Comparison of ENCODE assay signal across 14 cellular contexts in the genomic region with DNA sequence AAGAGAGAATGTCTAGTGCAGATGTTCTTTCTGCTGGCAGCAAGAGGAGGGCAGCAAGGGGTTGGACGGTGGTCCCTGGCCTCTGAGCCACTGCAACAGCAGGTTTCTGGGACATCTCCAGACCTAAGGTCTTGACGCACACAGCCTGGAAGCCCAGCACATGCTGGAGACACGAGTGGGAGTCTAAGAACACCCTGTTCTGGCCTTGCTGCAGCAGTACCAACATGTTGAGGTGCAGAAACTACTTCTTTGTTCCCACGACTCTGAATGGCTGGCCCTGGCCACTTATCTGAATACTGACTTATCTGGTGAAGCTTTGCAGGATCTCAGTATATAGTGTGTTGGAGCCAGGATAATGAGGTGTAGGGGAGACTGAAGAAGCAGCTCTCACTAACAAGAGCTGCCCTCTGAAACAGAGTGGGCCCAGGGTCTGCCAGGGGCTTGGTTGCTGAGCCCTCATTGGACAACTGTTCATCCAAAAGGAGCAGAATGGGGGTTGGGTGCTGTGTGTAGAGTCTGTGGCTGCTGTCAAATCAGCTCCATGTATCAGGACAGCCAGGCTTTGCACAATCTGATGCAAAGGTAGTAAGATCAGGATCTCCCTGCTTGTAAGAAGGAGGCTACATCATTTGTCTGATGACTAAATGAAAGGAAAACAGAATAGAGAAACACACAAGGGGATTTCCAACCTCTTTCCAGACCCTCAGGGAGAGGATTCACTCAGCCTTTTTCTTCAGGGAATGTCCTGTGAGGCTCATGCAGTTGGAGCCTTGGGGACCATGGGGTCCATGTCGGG. TPM values are rescaled to one million over a fixed set of nuclear protein-coding genes. Genes with fewer than 3 reads are reported as not detected.
DNase-seq lines count a peak whose midpoint lies in the region; ATAC-seq and TF ChIP-seq lines count a peak whose summit lies in the region.
"Had no signal": no experiment of that assay in that cellular context is flagged by ENCODE, and none has a peak within 500 bp of the region (broad histone marks: within the 10 kb centered on the region; RNA-seq: fewer than 3 reads in every experiment).

No MANE protein-coding gene starts in this region.

- intact Hi-C loops in Right ventricle myocardium inferior (cut with DNase I) (no loop called here), cardiac septum (cut with DNase I) (no loop called here)

- H3K79me2 ChIP-seq in MM.1S (ENCODE audit: low read length) = no peaks in the 10 kb centered on the region

- H3K9me3 ChIP-seq in MM.1S (replicated peaks; ENCODE audit: insufficient read depth, low read length) (no peaks in the 10 kb centered on the region), WERI-Rb-1 (ENCODE audit: severe bottlenecking) (no peaks in the 10 kb centered on the region)

- H3K27me3 Mint-ChIP-seq in mesothelial cell of epicardium (ENCODE audit: low read depth) = peaks cover 31% of the 10 kb centered on the region
- H3K27me3 Mint-ChIP-seq: activated CD4-positive, alpha-beta T cell treated with anti-CD3 and anti-CD28 coated beads, Interleukin-2, amount 10 ng/mL, durations not matched to agents 7 days and 5 days; activated naive CD8-positive, alpha-beta T cell had no signal

- H3K9ac ChIP-seq in MM.1S (ENCODE audit: low read length) = no peak overlapping the region

- no peaks in the 10 kb centered on the region for H3F3A ChIP-seq in MM.1S (ENCODE audit: insufficient read depth, low read length)

- H3K9me3 Mint-ChIP-seq in mesothelial cell of epicardium = no peaks in the 10 kb centered on the region
- H3K9me3 Mint-ChIP-seq: activated CD4-positive, alpha-beta T cell treated with anti-CD3 and anti-CD28 coated beads, Interleukin-2, amount 10 ng/mL, durations not matched to agents 7 days and 5 days; neural crest cell had no signal

- H3K4me3 Mint-ChIP-seq in mesothelial cell of epicardium = no peak overlapping the region
- H3K4me3 Mint-ChIP-seq: activated CD4-positive, alpha-beta T cell treated with anti-CD3 and anti-CD28 coated beads, Interleukin-2, amount 10 ng/mL, durations not matched to agents 7 days and 5 days; activated naive CD8-positive, alpha-beta T cell; neural crest cell had no signal

- DNase-seq in Right ventricle myocardium inferior (ENCODE audit: missing footprints) (no peak), cardiac septum (ENCODE audit: low spot score) (no peak), epithelial cell of esophagus (ENCODE audit: low read depth) (peak; percentile 61), omental fat pad (ENCODE audit: low spot score) (no peak), MM.1S (no peak), WERI-Rb-1 (no peak), mesothelial cell of epicardium (ENCODE audit: low spot score in 2 of 2, unreplicated experiment in 2 of 2) (no peak), SW 1271 (lab: John Stamatoyannopoulos, UW) (no peak)
- DNase-seq: activated CD4-positive, alpha-beta T cell treated with anti-CD3 and anti-CD28 coated beads, Interleukin-2, amount 10 ng/mL, durations not matched to agents 7 days and 5 days; DMS79; GOT3 had no signal

- no peaks in the 10 kb centered on the region for H4K20me1 ChIP-seq in MM.1S (ENCODE audit: insufficient read depth, low read length)

- H3K36me3 ChIP-seq in MM.1S (replicated peaks; ENCODE audit: insufficient read depth, low read length) = no peaks in the 10 kb centered on the region
- no peaks in the 10 kb centered on the region for H3K36me3 ChIP-seq in WERI-Rb-1

- no peak overlapping the region for H3K4me2 ChIP-seq in MM.1S (ENCODE audit: low read depth, low read length)

- H3K4me3 ChIP-seq in epithelial cell of esophagus (ENCODE audit: low read length) (no peak overlapping the region), MM.1S (ENCODE audit: low read length) (no peak overlapping the region), WERI-Rb-1 (ENCODE audit: low read depth, low read length) (no peak overlapping the region)
- H3K4me3 ChIP-seq: GM12878 had no signal

- H3K4me1 Mint-ChIP-seq in mesothelial cell of epicardium = peaks cover 25% of the 10 kb centered on the region

- H3K27ac ChIP-seq in MM.1S (ENCODE audit: low read length) (no peak overlapping the region), WERI-Rb-1 (no peak overlapping the region)

- TF ChIP-seq CTCF in epithelial cell of esophagus (IDR thresholded peaks at IDR 0.05; ENCODE audit: insufficient read depth, low read depth, low read length, missing control alignments) = no peak
- TF ChIP-seq CTCF in omental fat pad (IDR thresholded peaks at IDR 0.05) = no peak
- TF ChIP-seq CTCF in MM.1S (IDR thresholded peaks at IDR 0.05; ENCODE audit: low read length) = no peak
- no peak for TF ChIP-seq CTCF in WERI-Rb-1 (IDR thresholded peaks at IDR 0.05; ENCODE audit: low read depth, low read length)
- no peak for TF ChIP-seq CTCF in mesothelial cell of epicardium (IDR thresholded peaks at IDR 0.05; ENCODE audit: unreplicated experiment)

- no peak overlapping the region for H3K27ac Mint-ChIP-seq in mesothelial cell of epicardium
- H3K27ac Mint-ChIP-seq: activated naive CD8-positive, alpha-beta T cell had no signal

- no peak overlapping the region for H2AFZ ChIP-seq in MM.1S (ENCODE audit: low read length)

- H3K9me2 ChIP-seq in MM.1S (replicated peaks; ENCODE audit: insufficient read depth, low read length) = no peaks in the 10 kb centered on the region

- peak; percentile 11 for ATAC-seq in Right ventricle myocardium inferior
- peak; percentile 23 for ATAC-seq in omental fat pad (ENCODE audit: low FRiP score)
- ATAC-seq: GM12878 had no signal

- no peaks in the 10 kb centered on the region for H3K27me3 ChIP-seq in MM.1S (replicated peaks; ENCODE audit: insufficient read depth, low read length)
- H3K27me3 ChIP-seq in WERI-Rb-1 (ENCODE audit: insufficient read depth, low read depth, severe bottlenecking) = no peaks in the 10 kb centered on the region

- H3K4me1 ChIP-seq in MM.1S (ENCODE audit: low read length) = no peaks in the 10 kb centered on the region

- no peaks in the 10 kb centered on the region for H3K36me3 Mint-ChIP-seq in mesothelial cell of epicardium
- H3K36me3 Mint-ChIP-seq: activated naive CD8-positive, alpha-beta T cell had no signal

RNA-seq across cellular contexts. Expression of a gene that starts 7.0 kb away (rescaled TPM):
- total RNA-seq in Right ventricle myocardium inferior (42.0 TPM), cardiac septum (98.7 TPM), omental fat pad (100 to 1,000 TPM in 1 of 4 donors, 10 to 100 TPM in 3; 34.3 to 143 (median 57.0) TPM), mesothelial cell of epicardium (8.9 to 15.4 TPM (median 15.0 TPM) in 3 replicates)
